Comparison of ENCODE assay signal across 2 cellular contexts in genomic region chr12:18634382-18634781, GRCh38.
TF ChIP-seq lines count a peak whose summit lies in the region.

No MANE protein-coding gene starts in this region.

TF ChIP-seq in liver, 16 proteins besides CTCF, POLR2A, EP300 and RAD21 (continued from another document):
- TF ChIP-seq RXRA (IDR thresholded peaks at IDR 0.05): peak in 1 of 2 donors; percentile 34
- TF ChIP-seq HNF4G (IDR thresholded peaks at IDR 0.05): no peak
- TF ChIP-seq NR2F2 (IDR thresholded peaks at IDR 0.05): no peak
- TF ChIP-seq MAX (IDR thresholded peaks at IDR 0.05): peak; percentile 29
- no peak for TF ChIP-seq TAF1 (conservative IDR thresholded peaks at IDR 0.05)
- no peak for TF ChIP-seq EGR1 (IDR thresholded peaks at IDR 0.05; ENCODE audit: low read depth in 2 of 2)
- peak; percentile 52 for TF ChIP-seq YY1 (IDR thresholded peaks at IDR 0.05)
- TF ChIP-seq REST (IDR thresholded peaks at IDR 0.05): no peak
- TF ChIP-seq HNF4A (conservative IDR thresholded peaks at IDR 0.05): peak in 1 of 2 donors; percentile 33
- no peak for TF ChIP-seq SP1 (IDR thresholded peaks at IDR 0.05)
- TF ChIP-seq ZBTB33 (IDR thresholded peaks at IDR 0.05): no peak
- no peak for TF ChIP-seq GABPA (IDR thresholded peaks at IDR 0.05 in 1 of 2, conservative IDR thresholded peaks at IDR 0.05 in 1 of 2)
- TF ChIP-seq ATF3 (IDR thresholded peaks at IDR 0.05): no peak
- TF ChIP-seq FOXA2 (IDR thresholded peaks at IDR 0.05): peak; percentile 89

TF ChIP-seq in HepG2, 621 proteins besides CTCF, POLR2A, EP300 and RAD21:
- no peak for TF ChIP-seq THAP9 (CRISPR knock-in tag; IDR thresholded peaks at IDR 0.05; ENCODE audit: borderline replicate concordance)
- TF ChIP-seq NFKB2 (CRISPR knock-in tag; IDR thresholded peaks at IDR 0.05; ENCODE audit: borderline replicate concordance): no peak
- no peak for TF ChIP-seq ZNF772 (CRISPR knock-in tag; IDR thresholded peaks at IDR 0.05)
- no peak for TF ChIP-seq ZXDC (CRISPR knock-in tag; IDR thresholded peaks at IDR 0.05)
- TF ChIP-seq PTBP1 (IDR thresholded peaks at IDR 0.05; ENCODE audit: low read depth, low read length, poor library complexity, severe bottlenecking): no peak
